1 cellular context compared by ENCODE assay signal in genomic region chr4:146165840-146166239, GRCh38.
TF ChIP-seq lines count a peak whose summit lies in the region.

No MANE protein-coding gene starts in this region.

TF ChIP-seq in IMR-90, 13 proteins besides CTCF, POLR2A, EP300 and RAD21:
- TF ChIP-seq SMC3 (IDR thresholded peaks at IDR 0.05; ENCODE audit: low read depth, low read length) (no peak), CEBPB (IDR thresholded peaks at IDR 0.05; ENCODE audit: low read depth, low read length) (peak; percentile 79)
